ENCODE assay signal across 1 cellular context in genomic region chr10:99329238-99329890, GRCh38.
TF ChIP-seq lines count a peak whose summit lies in the region.

Gene CNNM1, plus strand, starts transcription at chr10:99329356. Its CDS starts 32 bp downstream, at chr10:99329388.

TF ChIP-seq in HepG2, 621 proteins besides CTCF, POLR2A, EP300 and RAD21 (continued from another document and continues in another):
- TF ChIP-seq, protein P1, sequence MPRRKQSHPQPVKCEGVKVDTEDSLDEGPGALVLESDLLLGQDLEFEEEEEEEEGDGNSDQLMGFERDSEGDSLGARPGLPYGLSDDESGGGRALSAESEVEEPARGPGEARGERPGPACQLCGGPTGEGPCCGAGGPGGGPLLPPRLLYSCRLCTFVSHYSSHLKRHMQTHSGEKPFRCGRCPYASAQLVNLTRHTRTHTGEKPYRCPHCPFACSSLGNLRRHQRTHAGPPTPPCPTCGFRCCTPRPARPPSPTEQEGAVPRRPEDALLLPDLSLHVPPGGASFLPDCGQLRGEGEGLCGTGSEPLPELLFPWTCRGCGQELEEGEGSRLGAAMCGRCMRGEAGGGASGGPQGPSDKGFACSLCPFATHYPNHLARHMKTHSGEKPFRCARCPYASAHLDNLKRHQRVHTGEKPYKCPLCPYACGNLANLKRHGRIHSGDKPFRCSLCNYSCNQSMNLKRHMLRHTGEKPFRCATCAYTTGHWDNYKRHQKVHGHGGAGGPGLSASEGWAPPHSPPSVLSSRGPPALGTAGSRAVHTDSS (CRISPR knock-in tag; conservative IDR thresholded peaks at IDR 0.05): no peak
- TF ChIP-seq HOXA7 (CRISPR knock-in tag; IDR thresholded peaks at IDR 0.05) (0 out of 2 replicates have a peak, but pooled peaks have one; percentile 84), TP53 (CRISPR knock-in tag; conservative IDR thresholded peaks at IDR 0.05) (no peak), ZNF674 (CRISPR knock-in tag; IDR thresholded peaks at IDR 0.05; ENCODE audit: low read depth) (no peak), ZNF24 (IDR thresholded peaks at IDR 0.05) (no peak), JDP2 (CRISPR knock-in tag; IDR thresholded peaks at IDR 0.05; ENCODE audit: borderline replicate concordance) (no peak; the same call in 1 of the 2 replicates), PTBP1 (IDR thresholded peaks at IDR 0.05; ENCODE audit: low read depth, low read length, poor library complexity, severe bottlenecking) (no peak), ZFP82 (CRISPR knock-in tag; IDR thresholded peaks at IDR 0.05; ENCODE audit: borderline replicate concordance) (no peak; the same call in 1 of the 2 replicates), ZNF224 (CRISPR knock-in tag; IDR thresholded peaks at IDR 0.05) (peak; percentile 73; the same call in 1 of the 2 replicates), ZNF446 (CRISPR knock-in tag; IDR thresholded peaks at IDR 0.05) (peak; percentile 77), SOX13 (IDR thresholded peaks at IDR 0.05) (no peak), SOX13 (CRISPR knock-in tag; conservative IDR thresholded peaks at IDR 0.05 in 1 of 2, IDR thresholded peaks at IDR 0.05 in 1 of 2) (0 out of 4 replicates have a peak, but pooled peaks of 1 of the 2 experiments have one; percentile 27), KLF16 (CRISPR knock-in tag; IDR thresholded peaks at IDR 0.05) (peak in 1 of 2 experiments; percentile 71; a peak in 1 of 4 replicates), CAMTA2 (CRISPR knock-in tag; IDR thresholded peaks at IDR 0.05; ENCODE audit: borderline replicate concordance) (no peak), ZSCAN9 (CRISPR knock-in tag; IDR thresholded peaks at IDR 0.05; ENCODE audit: borderline replicate concordance) (peak; percentile 68; the same call in 1 of the 2 replicates), THYN1 (CRISPR knock-in tag; IDR thresholded peaks at IDR 0.05; ENCODE audit: borderline replicate concordance, low read depth) (no peak), ZFYVE20 (CRISPR knock-in tag; IDR thresholded peaks at IDR 0.05; ENCODE audit: borderline replicate concordance, low read depth) (no peak), ZNF788 (CRISPR knock-in tag; IDR thresholded peaks at IDR 0.05; ENCODE audit: borderline replicate concordance) (peak; percentile 79; the same call in 1 of the 2 replicates), ATF3 (CRISPR knock-in tag; IDR thresholded peaks at IDR 0.05) (no peak), FLYWCH1 (CRISPR knock-in tag; IDR thresholded peaks at IDR 0.05) (no peak), PLSCR1 (CRISPR knock-in tag; IDR thresholded peaks at IDR 0.05; ENCODE audit: borderline replicate concordance) (no peak), NFYB (CRISPR knock-in tag; IDR thresholded peaks at IDR 0.05) (no peak; the same call in 1 of the 2 replicates), ZNF326 (CRISPR knock-in tag; IDR thresholded peaks at IDR 0.05; ENCODE audit: borderline replicate concordance) (no peak), ZFP36L2 (CRISPR knock-in tag; IDR thresholded peaks at IDR 0.05) (no peak), SRF (IDR thresholded peaks at IDR 0.05; ENCODE audit: low read depth, low read length) (no peak), TBX2 (CRISPR knock-in tag; IDR thresholded peaks at IDR 0.05; ENCODE audit: borderline replicate concordance) (peak; percentile 58), ZNF138 (CRISPR knock-in tag; IDR thresholded peaks at IDR 0.05; ENCODE audit: low read depth) (no peak), SPEN (CRISPR knock-in tag; IDR thresholded peaks at IDR 0.05; ENCODE audit: low read depth) (no peak), HHEX (CRISPR knock-in tag; IDR thresholded peaks at IDR 0.05) (no peak), YY1 (IDR thresholded peaks at IDR 0.05; ENCODE audit: insufficient read depth, insufficient replicate concordance, low read depth, low read length) (peak; percentile 59), ZNF263 (CRISPR knock-in tag; IDR thresholded peaks at IDR 0.05) (peak; percentile 79; the same call in 1 of the 2 replicates), ELF1 (CRISPR knock-in tag; IDR thresholded peaks at IDR 0.05) (no peak), ZNF484 (CRISPR knock-in tag; IDR thresholded peaks at IDR 0.05; ENCODE audit: borderline replicate concordance, low read depth) (no peak), ZNF230 (CRISPR knock-in tag; IDR thresholded peaks at IDR 0.05) (no peak), MYC (CRISPR knock-in tag; IDR thresholded peaks at IDR 0.05; ENCODE audit: borderline replicate concordance) (peak; percentile 89), AHR (CRISPR knock-in tag; IDR thresholded peaks at IDR 0.05) (peak; percentile 28; the same call in 1 of the 2 replicates), HES4 (CRISPR knock-in tag; IDR thresholded peaks at IDR 0.05; ENCODE audit: borderline replicate concordance) (peak; percentile 66; the same call in 1 of the 2 replicates), ERF (CRISPR knock-in tag; IDR thresholded peaks at IDR 0.05) (0 out of 2 replicates have a peak, but pooled peaks have one; percentile 31), ZNF703 (CRISPR knock-in tag; IDR thresholded peaks at IDR 0.05; ENCODE audit: borderline replicate concordance) (peak; percentile 69; the same call in 1 of the 2 replicates), BCL3 (CRISPR knock-in tag; IDR thresholded peaks at IDR 0.05) (0 out of 2 replicates have a peak, but pooled peaks have one; percentile 41), IRX3 (CRISPR knock-in tag; IDR thresholded peaks at IDR 0.05; ENCODE audit: borderline replicate concordance, low read depth) (0 out of 2 replicates have a peak, but pooled peaks have one; percentile 56), FOSL2 (CRISPR knock-in tag; IDR thresholded peaks at IDR 0.05) (0 out of 2 replicates have a peak, but pooled peaks have one; percentile 18), ZBTB38 (CRISPR knock-in tag; IDR thresholded peaks at IDR 0.05) (peak; percentile 78), RBFOX2 (IDR thresholded peaks at IDR 0.05; ENCODE audit: low read depth, low read length) (peak; percentile 89), ZNF34 (CRISPR knock-in tag; IDR thresholded peaks at IDR 0.05; ENCODE audit: borderline replicate concordance) (no peak), NCOA2 (CRISPR knock-in tag; IDR thresholded peaks at IDR 0.05) (0 out of 2 replicates have a peak, but pooled peaks have one; percentile 27), ZNF7 (CRISPR knock-in tag; IDR thresholded peaks at IDR 0.05) (no peak)
- TF ChIP-seq, protein P2, sequence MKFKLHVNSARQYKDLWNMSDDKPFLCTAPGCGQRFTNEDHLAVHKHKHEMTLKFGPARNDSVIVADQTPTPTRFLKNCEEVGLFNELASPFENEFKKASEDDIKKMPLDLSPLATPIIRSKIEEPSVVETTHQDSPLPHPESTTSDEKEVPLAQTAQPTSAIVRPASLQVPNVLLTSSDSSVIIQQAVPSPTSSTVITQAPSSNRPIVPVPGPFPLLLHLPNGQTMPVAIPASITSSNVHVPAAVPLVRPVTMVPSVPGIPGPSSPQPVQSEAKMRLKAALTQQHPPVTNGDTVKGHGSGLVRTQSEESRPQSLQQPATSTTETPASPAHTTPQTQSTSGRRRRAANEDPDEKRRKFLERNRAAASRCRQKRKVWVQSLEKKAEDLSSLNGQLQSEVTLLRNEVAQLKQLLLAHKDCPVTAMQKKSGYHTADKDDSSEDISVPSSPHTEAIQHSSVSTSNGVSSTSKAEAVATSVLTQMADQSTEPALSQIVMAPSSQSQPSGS (CRISPR knock-in tag; IDR thresholded peaks at IDR 0.05): no peak
- TF ChIP-seq, protein P3, sequence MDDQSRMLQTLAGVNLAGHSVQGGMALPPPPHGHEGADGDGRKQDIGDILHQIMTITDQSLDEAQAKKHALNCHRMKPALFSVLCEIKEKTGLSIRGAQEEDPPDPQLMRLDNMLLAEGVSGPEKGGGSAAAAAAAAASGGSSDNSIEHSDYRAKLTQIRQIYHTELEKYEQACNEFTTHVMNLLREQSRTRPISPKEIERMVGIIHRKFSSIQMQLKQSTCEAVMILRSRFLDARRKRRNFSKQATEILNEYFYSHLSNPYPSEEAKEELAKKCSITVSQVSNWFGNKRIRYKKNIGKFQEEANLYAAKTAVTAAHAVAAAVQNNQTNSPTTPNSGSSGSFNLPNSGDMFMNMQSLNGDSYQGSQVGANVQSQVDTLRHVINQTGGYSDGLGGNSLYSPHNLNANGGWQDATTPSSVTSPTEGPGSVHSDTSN (CRISPR knock-in tag; IDR thresholded peaks at IDR 0.05; ENCODE audit: borderline replicate concordance): no peak
- TF ChIP-seq, protein P4, sequence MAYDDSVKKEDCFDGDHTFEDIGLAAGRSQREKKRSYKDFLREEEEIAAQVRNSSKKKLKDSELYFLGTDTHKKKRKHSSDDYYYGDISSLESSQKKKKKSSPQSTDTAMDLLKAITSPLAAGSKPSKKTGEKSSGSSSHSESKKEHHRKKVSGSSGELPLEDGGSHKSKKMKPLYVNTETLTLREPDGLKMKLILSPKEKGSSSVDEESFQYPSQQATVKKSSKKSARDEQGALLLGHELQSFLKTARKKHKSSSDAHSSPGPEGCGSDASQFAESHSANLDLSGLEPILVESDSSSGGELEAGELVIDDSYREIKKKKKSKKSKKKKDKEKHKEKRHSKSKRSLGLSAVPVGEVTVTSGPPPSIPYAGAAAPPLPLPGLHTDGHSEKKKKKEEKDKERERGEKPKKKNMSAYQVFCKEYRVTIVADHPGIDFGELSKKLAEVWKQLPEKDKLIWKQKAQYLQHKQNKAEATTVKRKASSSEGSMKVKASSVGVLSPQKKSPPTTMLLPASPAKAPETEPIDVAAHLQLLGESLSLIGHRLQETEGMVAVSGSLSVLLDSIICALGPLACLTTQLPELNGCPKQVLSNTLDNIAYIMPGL (CRISPR knock-in tag; IDR thresholded peaks at IDR 0.05; ENCODE audit: borderline replicate concordance in 1 of 2, low read depth in 1 of 2): peak in 1 of 2 experiments; percentile 52; a peak in 3 of 4 replicates
- TF ChIP-seq, protein P5, sequence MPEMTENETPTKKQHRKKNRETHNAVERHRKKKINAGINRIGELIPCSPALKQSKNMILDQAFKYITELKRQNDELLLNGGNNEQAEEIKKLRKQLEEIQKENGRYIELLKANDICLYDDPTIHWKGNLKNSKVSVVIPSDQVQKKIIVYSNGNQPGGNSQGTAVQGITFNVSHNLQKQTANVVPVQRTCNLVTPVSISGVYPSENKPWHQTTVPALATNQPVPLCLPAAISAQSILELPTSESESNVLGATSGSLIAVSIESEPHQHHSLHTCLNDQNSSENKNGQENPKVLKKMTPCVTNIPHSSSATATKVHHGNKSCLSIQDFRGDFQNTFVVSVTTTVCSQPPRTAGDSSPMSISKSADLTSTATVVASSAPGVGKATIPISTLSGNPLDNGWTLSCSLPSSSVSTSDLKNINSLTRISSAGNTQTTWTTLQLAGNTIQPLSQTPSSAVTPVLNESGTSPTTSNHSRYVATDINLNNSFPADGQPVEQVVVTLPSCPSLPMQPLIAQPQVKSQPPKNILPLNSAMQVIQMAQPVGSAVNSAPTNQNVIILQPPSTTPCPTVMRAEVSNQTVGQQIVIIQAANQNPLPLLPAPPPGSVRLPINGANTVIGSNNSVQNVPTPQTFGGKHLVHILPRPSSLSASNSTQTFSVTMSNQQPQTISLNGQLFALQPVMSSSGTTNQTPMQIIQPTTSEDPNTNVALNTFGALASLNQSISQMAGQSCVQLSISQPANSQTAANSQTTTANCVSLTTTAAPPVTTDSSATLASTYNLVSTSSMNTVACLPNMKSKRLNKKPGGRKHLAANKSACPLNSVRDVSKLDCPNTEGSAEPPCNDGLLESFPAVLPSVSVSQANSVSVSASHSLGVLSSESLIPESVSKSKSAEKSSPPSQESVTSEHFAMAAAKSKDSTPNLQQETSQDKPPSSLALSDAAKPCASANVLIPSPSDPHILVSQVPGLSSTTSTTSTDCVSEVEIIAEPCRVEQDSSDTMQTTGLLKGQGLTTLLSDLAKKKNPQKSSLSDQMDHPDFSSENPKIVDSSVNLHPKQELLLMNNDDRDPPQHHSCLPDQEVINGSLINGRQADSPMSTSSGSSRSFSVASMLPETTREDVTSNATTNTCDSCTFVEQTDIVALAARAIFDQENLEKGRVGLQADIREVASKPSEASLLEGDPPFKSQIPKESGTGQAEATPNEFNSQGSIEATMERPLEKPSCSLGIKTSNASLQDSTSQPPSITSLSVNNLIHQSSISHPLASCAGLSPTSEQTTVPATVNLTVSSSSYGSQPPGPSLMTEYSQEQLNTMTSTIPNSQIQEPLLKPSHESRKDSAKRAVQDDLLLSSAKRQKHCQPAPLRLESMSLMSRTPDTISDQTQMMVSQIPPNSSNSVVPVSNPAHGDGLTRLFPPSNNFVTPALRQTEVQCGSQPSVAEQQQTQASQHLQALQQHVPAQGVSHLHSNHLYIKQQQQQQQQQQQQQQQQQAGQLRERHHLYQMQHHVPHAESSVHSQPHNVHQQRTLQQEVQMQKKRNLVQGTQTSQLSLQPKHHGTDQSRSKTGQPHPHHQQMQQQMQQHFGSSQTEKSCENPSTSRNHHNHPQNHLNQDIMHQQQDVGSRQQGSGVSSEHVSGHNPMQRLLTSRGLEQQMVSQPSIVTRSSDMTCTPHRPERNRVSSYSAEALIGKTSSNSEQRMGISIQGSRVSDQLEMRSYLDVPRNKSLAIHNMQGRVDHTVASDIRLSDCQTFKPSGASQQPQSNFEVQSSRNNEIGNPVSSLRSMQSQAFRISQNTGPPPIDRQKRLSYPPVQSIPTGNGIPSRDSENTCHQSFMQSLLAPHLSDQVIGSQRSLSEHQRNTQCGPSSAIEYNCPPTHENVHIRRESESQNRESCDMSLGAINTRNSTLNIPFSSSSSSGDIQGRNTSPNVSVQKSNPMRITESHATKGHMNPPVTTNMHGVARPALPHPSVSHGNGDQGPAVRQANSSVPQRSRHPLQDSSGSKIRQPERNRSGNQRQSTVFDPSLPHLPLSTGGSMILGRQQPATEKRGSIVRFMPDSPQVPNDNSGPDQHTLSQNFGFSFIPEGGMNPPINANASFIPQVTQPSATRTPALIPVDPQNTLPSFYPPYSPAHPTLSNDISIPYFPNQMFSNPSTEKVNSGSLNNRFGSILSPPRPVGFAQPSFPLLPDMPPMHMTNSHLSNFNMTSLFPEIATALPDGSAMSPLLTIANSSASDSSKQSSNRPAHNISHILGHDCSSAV (CRISPR knock-in tag; IDR thresholded peaks at IDR 0.05; ENCODE audit: borderline replicate concordance): peak; percentile 85; the same call in 1 of the 2 replicates
